Comparison of ENCODE assay signal across 33 cellular contexts in the genomic region with DNA sequence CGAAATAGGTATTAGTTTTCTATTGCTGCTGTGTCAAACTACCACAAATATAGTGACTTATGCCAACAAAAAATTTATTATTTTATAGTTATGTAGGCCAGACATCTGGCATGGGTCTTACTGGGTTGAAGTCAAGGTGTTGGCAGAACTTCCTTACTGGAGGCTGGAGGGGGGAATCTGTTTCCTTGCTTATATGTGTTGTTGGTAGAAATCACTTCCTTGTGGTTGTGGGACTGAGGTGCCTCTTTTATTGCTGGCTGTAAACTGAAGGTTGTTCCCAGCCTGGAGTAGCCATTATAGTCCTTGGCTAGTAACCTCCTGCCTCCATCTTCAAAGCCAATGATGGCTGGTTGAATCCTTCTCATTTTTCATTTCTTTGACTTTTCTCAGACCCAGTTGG.
"Had no signal": no experiment of that assay in that cellular context is flagged by ENCODE, and none has a peak within 500 bp of the region (broad histone marks: within the 10 kb centered on the region; RNA-seq: fewer than 3 reads in every experiment).

No MANE protein-coding gene starts in this region.

- H3K27me3 ChIP-seq: MG63 had no signal

- H3K27ac ChIP-seq: KMS-11 had no signal

- H3K36me3 ChIP-seq: MG63 had no signal

- DNase-seq: Karpas-422, Kasumi-1, KG1, MG63, MM.1S, MV-4-11, NCI-H1048, NCI-H1092, NCI-H1092 treated with DMSO at 0.1 percent for 48 hours, NCI-H1105, NCI-H1105 treated with DMSO at 0.1 percent for 48 hours, NCI-H1417, NCI-H1417 treated with DMSO at 0.1 percent for 48 hours, NCI-H1436, NCI-H1436 treated with DMSO at 0.1 percent for 48 hours, NCI-H146, NCI-H1694, NCI-H1694 treated with DMSO at 0.1 percent for 48 hours, NCI-H187, NCI-H187 treated with DMSO at 0.1 percent for 48 hours, NCI-H1930, NCI-H2081, NCI-H2081 treated with DMSO at 0.1 percent for 48 hours, NCI-H2107, NCI-H2171, NCI-H2171 treated with DMSO at 0.1 percent for 48 hours, NCI-H2227 treated with DMSO at 0.1 percent for 48 hours, NCI-H226, NCI-H345, NCI-H446, NCI-H446 treated with DMSO at 0.1 percent for 48 hours, NCI-H510A had no signal

- H3K4me3 ChIP-seq: MG63 had no signal
